In genomic region chr3:45165497-45166282, GRCh38 we compare ENCODE assay signal across 1 cellular context.
TF ChIP-seq lines count a peak whose summit lies in the region.

No MANE protein-coding gene starts in this region.

TF ChIP-seq in K562, 482 proteins besides CTCF, POLR2A, EP300 and RAD21 (continued from another document):
- peak; percentile 56 for TF ChIP-seq ZNF280A (IDR thresholded peaks at IDR 0.05; ENCODE audit: low read depth, partially characterized antibody)
- TF ChIP-seq ZNF431 (CRISPR knock-in tag; IDR thresholded peaks at IDR 0.05): peak; percentile 98
- TF ChIP-seq GATAD2A (IDR thresholded peaks at IDR 0.05): no peak
- TF ChIP-seq TRIM28 (IDR thresholded peaks at IDR 0.05): peak; percentile 63
- no peak for TF ChIP-seq RNF2 (IDR thresholded peaks at IDR 0.05)
- no peak for TF ChIP-seq CHD1 (IDR thresholded peaks at IDR 0.05; ENCODE audit: low read length)
- TF ChIP-seq ELF2 (CRISPR knock-in tag; IDR thresholded peaks at IDR 0.05): no peak
- peak; percentile 45; the same call in 1 of the 2 replicates for TF ChIP-seq GATA2 (CRISPR knock-in tag; IDR thresholded peaks at IDR 0.05)
- no peak for TF ChIP-seq NBN (IDR thresholded peaks at IDR 0.05; ENCODE audit: low read depth)
- peak; percentile 65; the same call in 1 of the 2 replicates for TF ChIP-seq ZNF175 (CRISPR knock-in tag; IDR thresholded peaks at IDR 0.05; ENCODE audit: low read depth)
- TF ChIP-seq HBP1 (CRISPR knock-in tag; IDR thresholded peaks at IDR 0.05): no peak
- peak; percentile 62 to 78 for TF ChIP-seq TRIM24 (IDR thresholded peaks at IDR 0.05)
- 0 out of 2 replicates have a peak, but pooled peaks have one; percentile 24 for TF ChIP-seq ZNF395 (CRISPR knock-in tag; IDR thresholded peaks at IDR 0.05)
- TF ChIP-seq DMBX1 (CRISPR knock-in tag; IDR thresholded peaks at IDR 0.05; ENCODE audit: borderline replicate concordance): peak; percentile 45; the same call in 1 of the 2 replicates
- TF ChIP-seq ZNF316 (IDR thresholded peaks at IDR 0.05): 0 out of 2 replicates have a peak, but pooled peaks have one; percentile 3
